In genomic region chr10:30294506-30295280, GRCh38 we compare ENCODE assay signal across 6 cellular contexts.
"Had no signal": no experiment of that assay in that cellular context is flagged by ENCODE, and none has a peak within 500 bp of the region (broad histone marks: within the 10 kb centered on the region; RNA-seq: fewer than 3 reads in every experiment).

No MANE protein-coding gene starts in this region.

- H3K4me3 ChIP-seq: coronary artery, upper lobe of left lung had no signal

- DNase-seq: central memory CD4-positive, alpha-beta T cell; effector CD4-positive, alpha-beta T cell; hypothalamus; stimulated activated CD4-positive, alpha-beta T cell treated with anti-CD3 and anti-CD28 coated beads, Interleukin-2, amount 100 ng/mL, for 48 hours; upper lobe of left lung had no signal
